Comparison of ENCODE assay signal across 19 cellular contexts in the genomic region with DNA sequence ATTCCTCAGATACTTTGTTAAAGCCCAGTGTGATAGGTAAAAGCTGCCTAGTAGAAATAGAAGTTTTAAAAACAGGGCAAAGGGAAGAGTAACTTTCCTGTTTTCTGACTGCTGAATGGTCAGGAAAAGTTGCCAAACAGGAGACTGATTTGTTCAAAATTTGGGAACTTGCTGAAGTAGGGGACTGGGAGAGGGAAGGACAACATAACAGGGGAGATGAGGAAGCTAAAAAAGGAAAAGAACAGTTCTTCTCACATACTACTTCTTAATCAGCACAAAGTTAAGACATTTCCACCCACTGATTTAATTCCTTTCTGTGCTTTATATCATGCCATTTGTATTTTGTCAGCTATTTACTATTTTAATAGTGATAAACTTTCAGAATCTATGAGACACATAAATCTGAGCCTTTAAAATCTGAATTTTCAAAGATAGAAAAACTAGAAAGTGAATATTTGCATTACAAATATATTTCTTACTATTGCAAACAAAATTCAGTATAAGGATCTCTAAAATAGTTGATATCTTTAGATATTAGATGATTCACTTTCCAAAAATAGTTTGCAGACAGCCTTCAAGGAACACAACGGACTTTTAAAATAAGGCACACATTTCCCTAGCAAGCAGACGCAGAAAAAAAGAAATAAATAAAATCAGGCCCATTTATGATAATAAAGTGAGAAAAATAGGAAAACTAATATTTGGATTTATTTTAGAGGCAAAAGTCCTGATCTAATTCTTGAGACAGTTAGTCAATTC. TPM values are rescaled to one million over a fixed set of nuclear protein-coding genes. Genes with fewer than 3 reads are reported as not detected.
"Had no signal": no experiment of that assay in that cellular context is flagged by ENCODE, and none has a peak within 500 bp of the region (broad histone marks: within the 10 kb centered on the region; RNA-seq: fewer than 3 reads in every experiment).

No MANE protein-coding gene starts in this region.

- H3K36me3 ChIP-seq: heart right ventricle, lower lobe of right lung, sigmoid colon, stomach had no signal

- H3K4me1 ChIP-seq: lower lobe of right lung, parathyroid adenoma, sigmoid colon, stomach had no signal

- H3K9me3 ChIP-seq: heart right ventricle, lower lobe of right lung, psoas muscle, sigmoid colon, stomach had no signal

- H3K4me3 ChIP-seq: heart right ventricle, lower lobe of right lung, psoas muscle, sigmoid colon, stomach had no signal

- H3K27me3 ChIP-seq: heart right ventricle, sigmoid colon, stomach had no signal

- H3K27ac ChIP-seq: lower lobe of right lung, parathyroid adenoma, psoas muscle, sigmoid colon, stomach had no signal

- DNase-seq: effector memory CD4-positive, alpha-beta T cell; heart right ventricle; hypothalamus; kidney glomerular epithelial cell; lower lobe of right lung; midbrain; naive B cell; psoas muscle; retina; sigmoid colon; small intestine; stimulated activated CD4-positive, alpha-beta T cell treated with anti-CD3 and anti-CD28 coated beads, Interleukin-12 subunit alpha, Interleukin-12 subunit beta, amount 100 ng/mL, for 4 hours; stimulated activated naive CD4-positive, alpha-beta T cell; stomach; substantia nigra; trophoblast cell had no signal

- ATAC-seq: esophagus mucosa, lower lobe of right lung had no signal

RNA-seq across cellular contexts. Expression of a gene that starts 36.9 kb away (rescaled TPM):
- total RNA-seq: fibroblast of lung had no signal
- polyA plus RNA-seq: fibroblast of lung had no signal
